In genomic region chr15:22887157-22887951, GRCh38 we compare ENCODE assay signal across 11 cellular contexts. TPM values are rescaled to one million over a fixed set of nuclear protein-coding genes. Genes with fewer than 3 reads are reported as not detected.
A peak's percentile ranks its signal among the peaks of the same experiment; 100 is the strongest.
DNase-seq lines count a peak whose midpoint lies in the region; ATAC-seq and TF ChIP-seq lines count a peak whose summit lies in the region.
"Had no signal": no experiment of that assay in that cellular context is flagged by ENCODE, and none has a peak within 500 bp of the region (broad histone marks: within the 10 kb centered on the region; RNA-seq: fewer than 3 reads in every experiment).

No MANE protein-coding gene starts in this region.

- no peak overlapping the region for H3K4me3 Mint-ChIP-seq in activated CD8-positive, alpha-beta T cell treated with anti-CD3 and anti-CD28 coated beads for 36 hours

- in situ Hi-C loops in ACHN (cut with HindIII; ENCODE audit: low pct_ligation_motif_present, low pct_unique_long_range_greater_than_20kb, low sequenced_read_pairs) = no loop called here

- no peaks in the 10 kb centered on the region for H3K9me3 Mint-ChIP-seq in activated CD8-positive, alpha-beta T cell treated with anti-CD3 and anti-CD28 coated beads for 36 hours

- no peak overlapping the region for H3K27ac Mint-ChIP-seq in activated CD8-positive, alpha-beta T cell treated with anti-CD3 and anti-CD28 coated beads for 36 hours

- no peak for TF ChIP-seq CTCF in BE2C (IDR thresholded peaks at IDR 0.05; ENCODE audit: low read depth, low read length)
- TF ChIP-seq CTCF in fibroblast of lung (conservative IDR thresholded peaks at IDR 0.05 in 1 of 2, IDR thresholded peaks at IDR 0.05 in 1 of 2; ENCODE audit: low read depth in 1 of 2, low read length in 2 of 2) = no peak
- no peak for TF ChIP-seq CTCF in activated CD8-positive, alpha-beta T cell treated with anti-CD3 and anti-CD28 coated beads for 36 hours (IDR thresholded peaks at IDR 0.05)

- H3K27me3 ChIP-seq in BE2C (no peaks in the 10 kb centered on the region), fibroblast of lung (ENCODE audit: control insufficient read depth, insufficient read depth, low read length) (no peaks in the 10 kb centered on the region)
- H3K27me3 ChIP-seq: breast epithelium had no signal

- H3K36me3 ChIP-seq in BE2C (peaks cover 6% of the 10 kb centered on the region), fibroblast of lung (ENCODE audit: control insufficient read depth, insufficient read depth, low read length) (peaks cover 3% of the 10 kb centered on the region)

- H4K20me1 ChIP-seq in fibroblast of lung (ENCODE audit: control insufficient read depth, extremely low read depth, insufficient read depth, low read length) = no peaks in the 10 kb centered on the region

- intact Hi-C loops in activated CD8-positive, alpha-beta T cell treated with anti-CD3 and anti-CD28 coated beads for 36 hours (cut with micrococcal nuclease) = no loop called here

- POLR2A ChIA-PET in activated CD8-positive, alpha-beta T cell treated with anti-CD3 and anti-CD28 coated beads for 36 hours (lab: Charles Lee) = no interaction called here

- H3K27ac ChIP-seq in fibroblast of lung (ENCODE audit: insufficient read depth, low read length) = peak overlapping the region; percentile 96

- peaks cover 3% of the 10 kb centered on the region; the same call in 1 of the 2 replicates for H3K4me1 ChIP-seq in BE2C
- H3K4me1 ChIP-seq in fibroblast of lung (ENCODE audit: control insufficient read depth, extremely low read depth, insufficient read depth, low read length) = peaks cover 19% of the 10 kb centered on the region
- H3K4me1 ChIP-seq: breast epithelium had no signal

- H3K4me2 ChIP-seq in fibroblast of lung (ENCODE audit: extremely low read depth, insufficient read depth, low read length) = peak overlapping the region; percentile 76

- H3K4me1 Mint-ChIP-seq in activated CD8-positive, alpha-beta T cell treated with anti-CD3 and anti-CD28 coated beads for 36 hours (ENCODE audit: low read depth) = no peaks in the 10 kb centered on the region

- CTCF ChIA-PET in activated CD8-positive, alpha-beta T cell treated with anti-CD3 and anti-CD28 coated beads for 36 hours (lab: Charles Lee) = no interaction called here

- peak overlapping the region; percentile 27 for H3K9ac ChIP-seq in fibroblast of lung (ENCODE audit: insufficient read depth, low read length)

- no peaks in the 10 kb centered on the region for H3K9me3 ChIP-seq in BE2C
- no peaks in the 10 kb centered on the region for H3K9me3 ChIP-seq in fibroblast of lung (ENCODE audit: control insufficient read depth, insufficient read depth, low read depth, low read length)
- H3K9me3 ChIP-seq: breast epithelium had no signal

- H3K79me2 ChIP-seq in fibroblast of lung (ENCODE audit: control insufficient read depth, insufficient read depth, low read length) = no peaks in the 10 kb centered on the region

- no peak overlapping the region for H3K4me3 ChIP-seq in BE2C (ENCODE audit: low read depth, low read length)
- no peak overlapping the region for H3K4me3 ChIP-seq in fibroblast of lung (replicated peaks in 1 of 4; ENCODE audit: control extremely low read depth in 1 of 4, insufficient read depth in 1 of 4, low read depth in 3 of 4, low read length in 4 of 4)
- H3K4me3 ChIP-seq: breast epithelium had no signal

- no peaks in the 10 kb centered on the region for H3K36me3 Mint-ChIP-seq in activated CD8-positive, alpha-beta T cell treated with anti-CD3 and anti-CD28 coated beads for 36 hours (ENCODE audit: low read depth)

- H3K27me3 Mint-ChIP-seq in activated CD8-positive, alpha-beta T cell treated with anti-CD3 and anti-CD28 coated beads for 36 hours = no peaks in the 10 kb centered on the region

- DNase-seq in BE2C = peak; percentile 39
- DNase-seq in NCI-H226 = peak; percentile 29
- peak; percentile 78 to 83 for DNase-seq in fibroblast of lung (ENCODE audit: low read depth in 2 of 2)
- DNase-seq in non-pigmented ciliary epithelial cell (ENCODE audit: low read depth) = peak; percentile 48
- no peak for DNase-seq in ACHN
- no peak for DNase-seq in SK-N-DZ (ENCODE audit: low spot score)
- no peak for DNase-seq in NCI-H345 treated with DMSO at 0.1 percent for 48 hours (lab: John Stamatoyannopoulos, UW; ENCODE audit: unreplicated experiment)
- DNase-seq in activated CD8-positive, alpha-beta T cell treated with anti-CD3 and anti-CD28 coated beads for 36 hours = no peak
- DNase-seq: GOT3, SW 1271 had no signal

- no peak for ATAC-seq in activated CD8-positive, alpha-beta T cell treated with anti-CD3 and anti-CD28 coated beads for 36 hours

- H2AFZ ChIP-seq in fibroblast of lung (ENCODE audit: low read length) = no peak overlapping the region

RNA-seq across cellular contexts. Expression of gene NIPA2, which starts 48.9 kb away (rescaled TPM):
- polyA plus RNA-seq in BE2C (2012; ENCODE audit: insufficient read depth, insufficient read length, low read depth) = 127 TPM
- total RNA-seq in fibroblast of lung = 41.6 and 47.7 TPM in 2 replicates
- 64.7 and 65.8 TPM in 2 replicates for polyA plus RNA-seq in fibroblast of lung
- 46.5 and 52.9 TPM in 2 replicates for polyA plus RNA-seq in fibroblast of lung (2012)
- 11.7 and 27.2 TPM in 2 replicates for polyA minus RNA-seq in fibroblast of lung (ENCODE audit: low replicate concordance)
- 68.9 and 82.1 TPM in 2 replicates for polyA plus RNA-seq in SK-N-DZ (2014; cell fraction: cytosol; rRNA removed)
- polyA plus RNA-seq in SK-N-DZ (2014; cell fraction: nucleus; rRNA removed) = 28.6 and 31.1 TPM in 2 replicates
- 10 to 100 TPM; 59.2 to 61.5 TPM for total RNA-seq in activated CD8-positive, alpha-beta T cell treated with anti-CD3 and anti-CD28 coated beads for 36 hours

Comparison
In these comparisons a context has a peak if more than half of its experiments do, and no peak if none do; other contexts are left out.
1. DNase-seq: peak in BE2C (single experiment), NCI-H226 (single experiment), fibroblast of lung (2 of 2) and non-pigmented ciliary epithelial cell (single experiment); none in ACHN (single experiment), SK-N-DZ (single experiment), NCI-H345 treated with DMSO at 0.1 percent for 48 hours (single experiment) and activated CD8-positive, alpha-beta T cell treated with anti-CD3 and anti-CD28 coated beads for 36 hours (single experiment).